ENCODE assay signal across 8 cellular contexts in genomic region chr3:58899159-58899952, GRCh38.
DNase-seq lines count a peak whose midpoint lies in the region; ATAC-seq and TF ChIP-seq lines count a peak whose summit lies in the region.
"Had no signal": no experiment of that assay in that cellular context is flagged by ENCODE, and none has a peak within 500 bp of the region (broad histone marks: within the 10 kb centered on the region; RNA-seq: fewer than 3 reads in every experiment).

No MANE protein-coding gene starts in this region.

- H3K4me3 ChIP-seq in esophagus squamous epithelium, result no peak overlapping the region

- WGBS in esophagus squamous epithelium, 2 donors, result 18 to 24% methylated on average over 4 to 5 of the region's 8 CpGs

- ATAC-seq in GM19438 (IDR thresholded peaks at IDR 0.05; ENCODE audit: low read depth, unreplicated experiment) (peak; percentile 70), HG03060 (IDR thresholded peaks at IDR 0.05; ENCODE audit: low read depth, unreplicated experiment) (peak; percentile 78)
- ATAC-seq: Panc1 had no signal

- no peak for TF ChIP-seq POLR2A in esophagus squamous epithelium (IDR thresholded peaks at IDR 0.05)

- no peak for TF ChIP-seq CTCF in esophagus squamous epithelium (IDR thresholded peaks at IDR 0.05)

- no peaks in the 10 kb centered on the region for H3K36me3 ChIP-seq in esophagus squamous epithelium

- no peak overlapping the region for H3K27ac ChIP-seq in esophagus squamous epithelium

- H3K4me1 ChIP-seq in esophagus squamous epithelium, result no peaks in the 10 kb centered on the region

- H3K27me3 ChIP-seq in esophagus squamous epithelium, result no peaks in the 10 kb centered on the region

- DNase-seq in T-helper 22 cell (ENCODE audit: low read depth) (peak; percentile 1), fibroblast of peridontal ligament (ENCODE audit: extremely low read depth) (peak; percentile 18), esophagus squamous epithelium (lab: John Stamatoyannopoulos, UW) (no peak), NCI-H1048 (lab: John Stamatoyannopoulos, UW) (no peak)
- peak; percentile 24 to 42 for DNase-seq in stimulated activated CD4-positive, alpha-beta T cell treated with anti-CD3 and anti-CD28 coated beads, Interleukin-2, amount 100 ng/mL, for 24 hours

- peaks cover 0 to 7% (median 0%) of the 10 kb centered on the region in 3 donors for H3K9me3 ChIP-seq in esophagus squamous epithelium

- intact Hi-C loops in esophagus squamous epithelium (cut with DNase I), result no loop called here

Comparison
In these comparisons a context has a peak if more than half of its experiments do, and no peak if none do; other contexts are left out.
1. DNase-seq: peak in T-helper 22 cell (single experiment), fibroblast of peridontal ligament (single experiment) and stimulated activated CD4-positive, alpha-beta T cell treated with anti-CD3 and anti-CD28 coated beads, Interleukin-2, amount 100 ng/mL, for 24 hours (2 of 2); none in esophagus squamous epithelium (single experiment) and NCI-H1048 (single experiment).